24 cellular contexts compared by ENCODE assay signal in genomic region chr7:120915314-120915713, GRCh38. TPM values are rescaled to one million over a fixed set of nuclear protein-coding genes. Genes with fewer than 3 reads are reported as not detected.
"Had no signal": no experiment of that assay in that cellular context is flagged by ENCODE, and none has a peak within 500 bp of the region (broad histone marks: within the 10 kb centered on the region; RNA-seq: fewer than 3 reads in every experiment).

No MANE protein-coding gene starts in this region.

- H3K9me3 ChIP-seq: colonic mucosa, esophagus squamous epithelium, gastrocnemius medialis had no signal

- ATAC-seq: effector memory CD8-positive, alpha-beta T cell; esophagus mucosa; gastrocnemius medialis; heart right ventricle; left cardiac atrium; left lung; left ventricle myocardium superior; lower lobe of right lung had no signal

- H3K27me3 Mint-ChIP-seq: dendritic cell treated with granulocyte-macrophage colony-stimulating factor and Interleukin-4, amounts not matched to agents 40 ng/mL and 50 ng/mL, for 4 days had no signal

- H3K4me1 Mint-ChIP-seq: endodermal cell had no signal

- H3K9me3 Mint-ChIP-seq: dendritic cell treated with granulocyte-macrophage colony-stimulating factor and Interleukin-4, amounts not matched to agents 40 ng/mL and 50 ng/mL, for 4 days; effector memory CD8-positive, alpha-beta T cell; endodermal cell had no signal

- H3K27me3 ChIP-seq: colonic mucosa, esophagus squamous epithelium, gastrocnemius medialis, heart right ventricle, left lung had no signal

- H3K4me1 ChIP-seq: colonic mucosa, esophagus squamous epithelium, gastrocnemius medialis, heart right ventricle, left lung, lower lobe of right lung had no signal

- H3K4me3 Mint-ChIP-seq: dendritic cell treated with granulocyte-macrophage colony-stimulating factor and Interleukin-4, amounts not matched to agents 40 ng/mL and 50 ng/mL, for 4 days; effector memory CD8-positive, alpha-beta T cell; endodermal cell had no signal

- DNase-seq: colonic mucosa; cortex of kidney; effector CD8-positive, alpha-beta T cell; effector memory CD8-positive, alpha-beta T cell; endodermal cell; erythroblast; esophagus squamous epithelium; foreskin fibroblast; foreskin melanocyte; gastrocnemius medialis; glutamatergic neuron; head of caudate nucleus; heart right ventricle; hippocampal formation; left cardiac atrium; left lung; left ventricle myocardium superior; lower lobe of right lung; mesenchymal stem cell; midbrain had no signal

- H3K4me3 ChIP-seq: colonic mucosa, esophagus squamous epithelium, gastrocnemius medialis, heart right ventricle, left lung, lower lobe of right lung had no signal

- H3K27ac ChIP-seq: colonic mucosa, epithelial cell of prostate, esophagus squamous epithelium, gastrocnemius medialis, heart right ventricle, left lung, lower lobe of right lung had no signal

- H3K27ac Mint-ChIP-seq: dendritic cell treated with granulocyte-macrophage colony-stimulating factor and Interleukin-4, amounts not matched to agents 40 ng/mL and 50 ng/mL, for 4 days; effector memory CD8-positive, alpha-beta T cell; endodermal cell had no signal

- H3K36me3 ChIP-seq: colonic mucosa, esophagus squamous epithelium, gastrocnemius medialis, heart right ventricle, left lung, lower lobe of right lung had no signal

RNA-seq across cellular contexts. Expression of gene TSPAN12, which starts 57.4 kb away (rescaled TPM):
- total RNA-seq: mononuclear cell had no signal
